Comparison of ENCODE assay signal across 1 cellular context in genomic region chr2:230864605-230865323, GRCh38.
TF ChIP-seq lines count a peak whose summit lies in the region.

ITM2C (plus strand) TSS chr2:230864942; CDS start chr2:230865026, 84 bp downstream.

TF ChIP-seq in HepG2, 621 proteins besides CTCF, POLR2A, EP300 and RAD21 (continued from another document and continues in another):
- TF ChIP-seq PAXIP1 (CRISPR knock-in tag; conservative IDR thresholded peaks at IDR 0.05), result peak; percentile 50; the same call in 1 of the 2 replicates
- TF ChIP-seq, protein P1, sequence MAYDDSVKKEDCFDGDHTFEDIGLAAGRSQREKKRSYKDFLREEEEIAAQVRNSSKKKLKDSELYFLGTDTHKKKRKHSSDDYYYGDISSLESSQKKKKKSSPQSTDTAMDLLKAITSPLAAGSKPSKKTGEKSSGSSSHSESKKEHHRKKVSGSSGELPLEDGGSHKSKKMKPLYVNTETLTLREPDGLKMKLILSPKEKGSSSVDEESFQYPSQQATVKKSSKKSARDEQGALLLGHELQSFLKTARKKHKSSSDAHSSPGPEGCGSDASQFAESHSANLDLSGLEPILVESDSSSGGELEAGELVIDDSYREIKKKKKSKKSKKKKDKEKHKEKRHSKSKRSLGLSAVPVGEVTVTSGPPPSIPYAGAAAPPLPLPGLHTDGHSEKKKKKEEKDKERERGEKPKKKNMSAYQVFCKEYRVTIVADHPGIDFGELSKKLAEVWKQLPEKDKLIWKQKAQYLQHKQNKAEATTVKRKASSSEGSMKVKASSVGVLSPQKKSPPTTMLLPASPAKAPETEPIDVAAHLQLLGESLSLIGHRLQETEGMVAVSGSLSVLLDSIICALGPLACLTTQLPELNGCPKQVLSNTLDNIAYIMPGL (CRISPR knock-in tag; IDR thresholded peaks at IDR 0.05; ENCODE audit: borderline replicate concordance in 1 of 2, low read depth in 1 of 2), result peak; percentile 73 to 77; a peak in 3 of 4 replicates
- 0 out of 2 replicates have a peak, but pooled peaks have one; percentile 40 for TF ChIP-seq WIZ (CRISPR knock-in tag; IDR thresholded peaks at IDR 0.05)
- no peak for TF ChIP-seq SOX13 (IDR thresholded peaks at IDR 0.05)
- no peak; a peak in 1 of 4 replicates for TF ChIP-seq SOX13 (CRISPR knock-in tag; conservative IDR thresholded peaks at IDR 0.05 in 1 of 2, IDR thresholded peaks at IDR 0.05 in 1 of 2)
- TF ChIP-seq ZNF264 (CRISPR knock-in tag; IDR thresholded peaks at IDR 0.05), result no peak
- TF ChIP-seq HOXA5 (CRISPR knock-in tag; IDR thresholded peaks at IDR 0.05), result peak; percentile 37; the same call in 1 of the 2 replicates
- TF ChIP-seq ZNF616 (CRISPR knock-in tag; IDR thresholded peaks at IDR 0.05; ENCODE audit: low read depth), result peak; percentile 87; the same call in 1 of the 2 replicates
- TF ChIP-seq ZBTB8A (CRISPR knock-in tag; IDR thresholded peaks at IDR 0.05; ENCODE audit: borderline replicate concordance, low read depth), result no peak
- no peak for TF ChIP-seq RFX3 (CRISPR knock-in tag; IDR thresholded peaks at IDR 0.05)
- peak; percentile 84; the same call in 1 of the 2 replicates for TF ChIP-seq MAZ (IDR thresholded peaks at IDR 0.05; ENCODE audit: borderline replicate concordance, low read depth, low read length)
- TF ChIP-seq MAZ (CRISPR knock-in tag; IDR thresholded peaks at IDR 0.05; ENCODE audit: low read depth), result no peak; the same call in none of the 2 replicates
- peak; percentile 13; the same call in 1 of the 3 replicates for TF ChIP-seq MXI1 (IDR thresholded peaks at IDR 0.05; ENCODE audit: borderline replicate concordance, low read depth, low read length)
- 0 out of 2 replicates have a peak, but pooled peaks have one; percentile 82 for TF ChIP-seq ZNF333 (CRISPR knock-in tag; IDR thresholded peaks at IDR 0.05; ENCODE audit: borderline replicate concordance)
- no peak for TF ChIP-seq ZMYM2 (CRISPR knock-in tag; IDR thresholded peaks at IDR 0.05)
- TF ChIP-seq, protein P2, sequence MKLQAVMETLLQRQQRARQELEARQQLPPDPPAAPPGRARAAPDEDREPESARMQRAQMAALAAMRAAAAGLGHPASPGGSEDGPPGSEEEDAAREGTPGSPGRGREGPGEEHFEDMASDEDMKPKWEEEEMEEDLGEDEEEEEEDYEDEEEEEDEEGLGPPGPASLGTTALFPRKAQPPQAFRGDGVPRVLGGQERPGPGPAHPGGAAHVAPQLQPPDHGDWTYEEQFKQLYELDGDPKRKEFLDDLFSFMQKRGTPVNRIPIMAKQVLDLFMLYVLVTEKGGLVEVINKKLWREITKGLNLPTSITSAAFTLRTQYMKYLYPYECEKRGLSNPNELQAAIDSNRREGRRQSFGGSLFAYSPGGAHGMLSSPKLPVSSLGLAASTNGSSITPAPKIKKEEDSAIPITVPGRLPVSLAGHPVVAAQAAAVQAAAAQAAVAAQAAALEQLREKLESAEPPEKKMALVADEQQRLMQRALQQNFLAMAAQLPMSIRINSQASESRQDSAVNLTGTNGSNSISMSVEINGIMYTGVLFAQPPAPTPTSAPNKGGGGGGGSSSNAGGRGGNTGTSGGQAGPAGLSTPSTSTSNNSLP (IDR thresholded peaks at IDR 0.05; ENCODE audit: low read depth, low read length), result no peak
- TF ChIP-seq HNRNPUL1 (IDR thresholded peaks at IDR 0.05; ENCODE audit: low read depth, low read length), result no peak
- TF ChIP-seq GPBP1L1 (CRISPR knock-in tag; IDR thresholded peaks at IDR 0.05), result no peak
- 0 out of 2 replicates have a peak, but pooled peaks have one; percentile 21 for TF ChIP-seq ZNF780A (CRISPR knock-in tag; IDR thresholded peaks at IDR 0.05)
- TF ChIP-seq GTF2F1 (IDR thresholded peaks at IDR 0.05; ENCODE audit: low read length), result no peak
- TF ChIP-seq ZNF101 (CRISPR knock-in tag; IDR thresholded peaks at IDR 0.05; ENCODE audit: borderline replicate concordance, low read depth), result no peak
- TF ChIP-seq GABPB1 (CRISPR knock-in tag; IDR thresholded peaks at IDR 0.05), result peak; percentile 93
- TF ChIP-seq ZNF124 (CRISPR knock-in tag; IDR thresholded peaks at IDR 0.05), result no peak
- no peak for TF ChIP-seq ZNF660 (CRISPR knock-in tag; IDR thresholded peaks at IDR 0.05; ENCODE audit: borderline replicate concordance, low read depth)
- peak; percentile 81; the same call in 1 of the 2 replicates for TF ChIP-seq NR0B2 (CRISPR knock-in tag; IDR thresholded peaks at IDR 0.05)
- TF ChIP-seq ZFP82 (CRISPR knock-in tag; IDR thresholded peaks at IDR 0.05; ENCODE audit: borderline replicate concordance), result peak; percentile 97; the same call in 1 of the 2 replicates
- no peak for TF ChIP-seq ZFAT (CRISPR knock-in tag; conservative IDR thresholded peaks at IDR 0.05)
- no peak for TF ChIP-seq CBX1 (IDR thresholded peaks at IDR 0.05; ENCODE audit: low read depth)
- TF ChIP-seq FUBP1 (CRISPR knock-in tag; IDR thresholded peaks at IDR 0.05; ENCODE audit: borderline replicate concordance), result no peak
- no peak for TF ChIP-seq ZBTB26 (CRISPR knock-in tag; IDR thresholded peaks at IDR 0.05; ENCODE audit: borderline replicate concordance)
- TF ChIP-seq ZNF263 (CRISPR knock-in tag; IDR thresholded peaks at IDR 0.05), result no peak; the same call in 1 of the 2 replicates
- TF ChIP-seq HOXA9 (CRISPR knock-in tag; IDR thresholded peaks at IDR 0.05; ENCODE audit: borderline replicate concordance), result no peak
- TF ChIP-seq, protein P3, sequence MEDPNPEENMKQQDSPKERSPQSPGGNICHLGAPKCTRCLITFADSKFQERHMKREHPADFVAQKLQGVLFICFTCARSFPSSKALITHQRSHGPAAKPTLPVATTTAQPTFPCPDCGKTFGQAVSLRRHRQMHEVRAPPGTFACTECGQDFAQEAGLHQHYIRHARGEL (CRISPR knock-in tag; IDR thresholded peaks at IDR 0.05), result no peak
- no peak for TF ChIP-seq ZNF557 (CRISPR knock-in tag; IDR thresholded peaks at IDR 0.05)
- TF ChIP-seq MXD4 (CRISPR knock-in tag; IDR thresholded peaks at IDR 0.05), result no peak
- TF ChIP-seq, protein P4, sequence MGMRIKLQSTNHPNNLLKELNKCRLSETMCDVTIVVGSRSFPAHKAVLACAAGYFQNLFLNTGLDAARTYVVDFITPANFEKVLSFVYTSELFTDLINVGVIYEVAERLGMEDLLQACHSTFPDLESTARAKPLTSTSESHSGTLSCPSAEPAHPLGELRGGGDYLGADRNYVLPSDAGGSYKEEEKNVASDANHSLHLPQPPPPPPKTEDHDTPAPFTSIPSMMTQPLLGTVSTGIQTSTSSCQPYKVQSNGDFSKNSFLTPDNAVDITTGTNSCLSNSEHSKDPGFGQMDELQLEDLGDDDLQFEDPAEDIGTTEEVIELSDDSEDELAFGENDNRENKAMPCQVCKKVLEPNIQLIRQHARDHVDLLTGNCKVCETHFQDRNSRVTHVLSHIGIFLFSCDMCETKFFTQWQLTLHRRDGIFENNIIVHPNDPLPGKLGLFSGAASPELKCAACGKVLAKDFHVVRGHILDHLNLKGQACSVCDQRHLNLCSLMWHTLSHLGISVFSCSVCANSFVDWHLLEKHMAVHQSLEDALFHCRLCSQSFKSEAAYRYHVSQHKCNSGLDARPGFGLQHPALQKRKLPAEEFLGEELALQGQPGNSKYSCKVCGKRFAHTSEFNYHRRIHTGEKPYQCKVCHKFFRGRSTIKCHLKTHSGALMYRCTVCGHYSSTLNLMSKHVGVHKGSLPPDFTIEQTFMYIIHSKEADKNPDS (CRISPR knock-in tag; IDR thresholded peaks at IDR 0.05), result no peak
- TF ChIP-seq KDM6A (CRISPR knock-in tag; IDR thresholded peaks at IDR 0.05; ENCODE audit: low read depth), result no peak
- 0 out of 2 replicates have a peak, but pooled peaks have one; percentile 63 for TF ChIP-seq ZNF704 (CRISPR knock-in tag; IDR thresholded peaks at IDR 0.05; ENCODE audit: borderline replicate concordance)
- TF ChIP-seq MXD1 (CRISPR knock-in tag; IDR thresholded peaks at IDR 0.05), result peak; percentile 80
